ENCODE assay signal across 7 cellular contexts in the genomic region with DNA sequence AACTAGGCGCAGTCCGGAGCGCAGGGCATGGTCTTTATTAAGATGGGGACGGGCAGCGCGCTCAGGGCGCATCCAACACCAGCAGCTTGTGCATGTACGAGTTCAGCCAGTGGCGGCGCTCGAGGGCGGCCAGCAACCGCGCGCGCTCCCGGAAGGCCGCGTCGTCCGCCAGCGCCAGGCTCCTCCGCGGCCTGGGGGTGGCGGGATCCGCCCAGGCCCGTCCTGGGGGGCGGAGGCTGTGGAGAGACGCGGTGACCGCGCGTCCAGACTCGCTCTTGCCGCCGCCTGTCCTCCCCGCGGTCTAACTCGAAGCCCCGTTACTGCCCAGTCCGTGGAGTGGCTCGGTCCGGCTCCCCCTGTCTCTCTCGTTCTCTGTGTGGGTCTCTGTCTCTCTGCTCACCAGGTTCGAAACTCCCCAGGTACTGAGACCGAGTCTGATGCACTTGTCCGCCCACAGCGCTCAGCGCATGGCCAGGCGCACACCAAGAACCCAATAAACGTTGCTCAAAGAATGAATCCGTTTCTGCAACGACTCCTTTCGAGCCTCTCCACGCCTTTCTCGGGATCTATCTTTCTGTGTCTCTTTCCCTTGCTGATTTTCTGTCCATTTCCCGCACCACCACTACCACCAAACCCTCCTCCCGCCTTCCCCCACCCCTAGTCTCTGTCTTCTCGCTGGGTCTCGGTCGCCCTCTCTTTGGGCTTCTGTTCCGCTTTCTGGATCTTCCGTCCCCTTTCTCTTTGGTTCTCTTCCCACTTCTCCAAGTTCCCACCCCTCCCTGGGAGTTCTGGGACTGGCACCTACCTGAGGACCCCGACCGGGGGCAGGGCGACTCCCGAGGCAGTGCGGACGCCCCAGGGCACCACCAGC. TPM values are rescaled to one million over a fixed set of nuclear protein-coding genes. Genes with fewer than 3 reads are reported as not detected.
DNase-seq lines count a peak whose midpoint lies in the region; ATAC-seq and TF ChIP-seq lines count a peak whose summit lies in the region.
"Had no signal": no experiment of that assay in that cellular context is flagged by ENCODE, and none has a peak within 500 bp of the region (broad histone marks: within the 10 kb centered on the region; RNA-seq: fewer than 3 reads in every experiment).

No MANE protein-coding gene starts in this region.

- peaks cover 0 to 11% of the 10 kb centered on the region in 2 donors for H3K4me1 ChIP-seq in lung (ENCODE audit: control insufficient read depth in 2 of 2, insufficient read depth in 2 of 2, low read length in 2 of 2)

- peaks cover 9% of the 10 kb centered on the region for H3K27me3 ChIP-seq in lung (ENCODE audit: control insufficient read depth, insufficient read depth)

- no peak overlapping the region for H3K4me3 ChIP-seq in lung

- H3K36me3 ChIP-seq in lung (ENCODE audit: control insufficient read depth in 2 of 2, insufficient read depth in 2 of 2, low read length in 2 of 2), result no peaks in the 10 kb centered on the region

- H3K9me3 ChIP-seq in lung (ENCODE audit: control insufficient read depth in 2 of 2, insufficient read depth in 1 of 2, low read length in 1 of 2), result peaks cover 0 to 2% of the 10 kb centered on the region in 2 donors

- no peak for ATAC-seq in lung (ENCODE audit: insufficient read depth, low FRiP score)
- ATAC-seq in HG02884 (IDR thresholded peaks at IDR 0.05; ENCODE audit: unreplicated experiment), result no peak
- no peak for ATAC-seq in HG02970 (IDR thresholded peaks at IDR 0.05; ENCODE audit: low FRiP score, unreplicated experiment)

- 3% methylated on average over 56 to 69 of the region's 69 CpGs for WGBS in lung, 2 donors

- TF ChIP-seq CTCF in lung (IDR thresholded peaks at IDR 0.05; ENCODE audit: control extremely low read depth, extremely low read depth), result peak; percentile 1

- DNase-seq in activated T-cell treated with anti-CD3 and anti-CD28 coated beads for 48 hours (ENCODE audit: low read depth), result peak; percentile 55
- DNase-seq in activated T-cell treated with anti-CD3 and anti-CD28 coated beads for 4 hours, result no peak
- DNase-seq in activated gamma-delta T cell treated with Interleukin-2 at 50 U/mL for 16 hours, result peak; percentile 30
- no peak for DNase-seq in lung (ENCODE audit: low spot score)

- H3K27ac ChIP-seq in lung (ENCODE audit: low read depth in 1 of 2, low read length in 1 of 2), result no peak overlapping the region

RNA-seq across cellular contexts. Expression of a gene that starts 0.6 kb away (rescaled TPM):
- not detected for total RNA-seq in lung
- polyA plus RNA-seq in lung, result not detected
- total RNA-seq: glomerular endothelial cell had no signal

RNA-seq across cellular contexts. Expression of a gene that starts 2.5 kb away (rescaled TPM):
- not detected for total RNA-seq in lung
- polyA plus RNA-seq in lung, result not detected
- total RNA-seq: glomerular endothelial cell had no signal

RNA-seq across cellular contexts. Expression of a gene that starts 18.7 kb away (rescaled TPM):
- total RNA-seq in lung, result under 1 TPM; 0.31 to 0.51 TPM
- under 1 TPM; 0.10 to 0.30 TPM for polyA plus RNA-seq in lung
- total RNA-seq: glomerular endothelial cell had no signal

RNA-seq across cellular contexts. Expression of a gene that starts 29.0 kb away (rescaled TPM):
- 10 to 100 TPM; 65.7 to 65.9 TPM for total RNA-seq in lung
- 10 to 100 TPM; 63.7 to 66.6 TPM for polyA plus RNA-seq in lung

RNA-seq across cellular contexts. Expression of a gene that starts 30.4 kb away (rescaled TPM):
- 10 to 100 TPM; 21.1 to 53.3 TPM for total RNA-seq in lung
- 10 to 100 TPM; 36.1 to 38.7 TPM for polyA plus RNA-seq in lung

Comparison
In these comparisons a context has a peak if more than half of its experiments do, and no peak if none do; other contexts are left out.
1. DNase-seq: peak in activated T-cell treated with anti-CD3 and anti-CD28 coated beads for 48 hours (single experiment) and activated gamma-delta T cell treated with Interleukin-2 at 50 U/mL for 16 hours (single experiment); none in activated T-cell treated with anti-CD3 and anti-CD28 coated beads for 4 hours (single experiment) and lung (single experiment).